ENCODE assay signal across 7 cellular contexts in genomic region chr17:42548070-42548837, GRCh38. TPM values are rescaled to one million over a fixed set of nuclear protein-coding genes. Genes with fewer than 3 reads are reported as not detected.
DNase-seq lines count a peak whose midpoint lies in the region; FAIRE-seq and TF ChIP-seq lines count a peak whose summit lies in the region.

No MANE protein-coding gene starts in this region.

- WGBS in thyroid gland, 2 donors, result 19 to 28% methylated on average over 7 to 22 of the region's 74 CpGs

- peaks cover 5% of the 10 kb centered on the region for H3K36me3 Mint-ChIP-seq in nephron progenitor cell (ENCODE audit: low read depth)

- H3K4me1 Mint-ChIP-seq in nephron progenitor cell, result peaks cover 28% of the 10 kb centered on the region

- DNase-seq in GM19239 (ENCODE audit: insufficient read length, low spot score), result peak; percentile 89
- peak; percentile 82 for DNase-seq in NCI-H1105 (lab: John Stamatoyannopoulos, UW)
- DNase-seq in activated CD4-positive, alpha-beta T cell treated with anti-CD3 and anti-CD28 coated beads, Interleukin-2, amount 50 U/mL, for 1 hour, result peak; percentile 81
- peak; percentile 67 for DNase-seq in effector CD8-positive, alpha-beta T cell (lab: John Stamatoyannopoulos, UW)
- peak; percentile 87 for DNase-seq in nephron progenitor cell
- DNase-seq in thyroid gland, result peak; percentile 93 to 94
- DNase-seq in superior temporal gyrus (ENCODE audit: extremely low spot score), result no peak

- peak overlapping the region in 1 of 3 donors; percentile 31 for H3K4me3 ChIP-seq in thyroid gland (replicated peaks in 1 of 3)

- H3K9me3 Mint-ChIP-seq in nephron progenitor cell, result no peaks in the 10 kb centered on the region

- H3K27me3 ChIP-seq in thyroid gland, result no peaks in the 10 kb centered on the region

- H3K36me3 ChIP-seq in thyroid gland, result peaks cover 0 to 11% of the 10 kb centered on the region in 2 donors

- H3K9me3 ChIP-seq in thyroid gland, result no peaks in the 10 kb centered on the region

- intact Hi-C loops in thyroid gland (cut with DNase I), result no loop called here

- peak; percentile 81 for FAIRE-seq in GM19239 (lab: Jason Lieb, UNC)

- peaks cover 10 to 11% of the 10 kb centered on the region in 2 donors for H3K4me1 ChIP-seq in thyroid gland

- no peak overlapping the region for H3K27ac ChIP-seq in thyroid gland

- H3K27ac Mint-ChIP-seq in nephron progenitor cell, result no peak overlapping the region

- peak in 1 of 2 donors; percentile 26 for TF ChIP-seq POLR2A in thyroid gland (IDR thresholded peaks at IDR 0.05)

- H3K27me3 Mint-ChIP-seq in nephron progenitor cell (ENCODE audit: low read depth, poor library complexity), result no peaks in the 10 kb centered on the region

- TF ChIP-seq CTCF in nephron progenitor cell (IDR thresholded peaks at IDR 0.05) (peak; percentile 28), thyroid gland (IDR thresholded peaks at IDR 0.05) (peak in 5 of 6 experiments; percentile 36 to 75 (median 64))

- H3K4me3 Mint-ChIP-seq in nephron progenitor cell, result peak overlapping the region; percentile 77

RNA-seq across cellular contexts. Expression of gene HSD17B1, which starts 4.5 kb away (rescaled TPM):
- 1 to 10 TPM in 2 of 4 donors, under 1 TPM in 2; 0.21 to 4.1 (median 1.3) TPM for total RNA-seq in thyroid gland

RNA-seq across cellular contexts. Expression of gene NAGLU, which starts 12.2 kb away (rescaled TPM):
- total RNA-seq in thyroid gland, result 100 to 1,000 TPM in 2 of 4 donors, 10 to 100 TPM in 2; 56.7 to 140 (median 101) TPM

RNA-seq across cellular contexts. Expression of gene COASY, which starts 13.7 kb away (rescaled TPM):
- total RNA-seq in thyroid gland, result 10 to 100 TPM; 32.7 to 60.9 (median 48.7) TPM

RNA-seq across cellular contexts. Expression of gene MLX, which starts 18.6 kb away (rescaled TPM):
- total RNA-seq in thyroid gland, result 10 to 100 TPM; 47.0 to 62.8 (median 52.9) TPM

RNA-seq across cellular contexts. Expression of gene PSMC3IP, which starts 29.3 kb away (rescaled TPM):
- 1 to 10 TPM; 1.4 to 5.8 (median 4.5) TPM for total RNA-seq in thyroid gland
